In the genomic region with DNA sequence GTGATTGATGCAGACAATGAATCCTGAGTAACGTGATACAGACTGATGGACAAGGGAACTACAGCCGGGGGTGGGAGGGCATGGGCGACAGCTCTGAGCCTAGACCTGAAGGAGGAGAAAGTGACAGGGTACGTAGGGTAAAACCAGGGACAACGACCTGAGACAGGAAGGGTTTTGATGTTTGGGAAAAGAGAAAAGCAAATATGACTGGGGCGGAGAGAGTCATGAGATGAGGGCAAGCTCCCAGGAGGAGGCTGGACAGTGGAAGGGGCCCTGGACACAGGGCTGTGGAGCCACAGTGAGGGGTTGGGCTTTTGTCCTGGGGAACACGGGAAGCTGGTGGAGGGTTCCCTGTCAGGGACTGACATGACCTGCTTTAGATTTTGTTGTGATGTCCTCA, we compare ENCODE assay signal across 1 cellular context.
TF ChIP-seq lines count a peak whose summit lies in the region.

No MANE protein-coding gene starts in this region.

TF ChIP-seq in HepG2, 621 proteins besides CTCF, POLR2A, EP300 and RAD21 (continued from another document):
- TF ChIP-seq, protein P1, sequence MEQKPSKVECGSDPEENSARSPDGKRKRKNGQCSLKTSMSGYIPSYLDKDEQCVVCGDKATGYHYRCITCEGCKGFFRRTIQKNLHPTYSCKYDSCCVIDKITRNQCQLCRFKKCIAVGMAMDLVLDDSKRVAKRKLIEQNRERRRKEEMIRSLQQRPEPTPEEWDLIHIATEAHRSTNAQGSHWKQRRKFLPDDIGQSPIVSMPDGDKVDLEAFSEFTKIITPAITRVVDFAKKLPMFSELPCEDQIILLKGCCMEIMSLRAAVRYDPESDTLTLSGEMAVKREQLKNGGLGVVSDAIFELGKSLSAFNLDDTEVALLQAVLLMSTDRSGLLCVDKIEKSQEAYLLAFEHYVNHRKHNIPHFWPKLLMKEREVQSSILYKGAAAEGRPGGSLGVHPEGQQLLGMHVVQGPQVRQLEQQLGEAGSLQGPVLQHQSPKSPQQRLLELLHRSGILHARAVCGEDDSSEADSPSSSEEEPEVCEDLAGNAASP (CRISPR knock-in tag; IDR thresholded peaks at IDR 0.05; ENCODE audit: borderline replicate concordance) = peak; percentile 84; the same call in 1 of the 2 replicates
- TF ChIP-seq AHDC1 (CRISPR knock-in tag; IDR thresholded peaks at IDR 0.05; ENCODE audit: borderline replicate concordance) (0 out of 2 replicates have a peak, but pooled peaks have one; percentile 18), SALL1 (CRISPR knock-in tag; IDR thresholded peaks at IDR 0.05) (peak; percentile 41; the same call in 1 of the 2 replicates), ZNF326 (CRISPR knock-in tag; IDR thresholded peaks at IDR 0.05; ENCODE audit: borderline replicate concordance) (no peak), HDAC1 (CRISPR knock-in tag; IDR thresholded peaks at IDR 0.05) (0 out of 2 replicates have a peak, but pooled peaks have one; percentile 31), BCL6 (CRISPR knock-in tag; IDR thresholded peaks at IDR 0.05) (peak; percentile 45; the same call in 1 of the 2 replicates), ZMYM4 (CRISPR knock-in tag; IDR thresholded peaks at IDR 0.05) (peak; percentile 33; the same call in 1 of the 2 replicates), SIN3A (IDR thresholded peaks at IDR 0.05; ENCODE audit: borderline replicate concordance, low read depth, low read length) (no peak)
- TF ChIP-seq, protein P2, sequence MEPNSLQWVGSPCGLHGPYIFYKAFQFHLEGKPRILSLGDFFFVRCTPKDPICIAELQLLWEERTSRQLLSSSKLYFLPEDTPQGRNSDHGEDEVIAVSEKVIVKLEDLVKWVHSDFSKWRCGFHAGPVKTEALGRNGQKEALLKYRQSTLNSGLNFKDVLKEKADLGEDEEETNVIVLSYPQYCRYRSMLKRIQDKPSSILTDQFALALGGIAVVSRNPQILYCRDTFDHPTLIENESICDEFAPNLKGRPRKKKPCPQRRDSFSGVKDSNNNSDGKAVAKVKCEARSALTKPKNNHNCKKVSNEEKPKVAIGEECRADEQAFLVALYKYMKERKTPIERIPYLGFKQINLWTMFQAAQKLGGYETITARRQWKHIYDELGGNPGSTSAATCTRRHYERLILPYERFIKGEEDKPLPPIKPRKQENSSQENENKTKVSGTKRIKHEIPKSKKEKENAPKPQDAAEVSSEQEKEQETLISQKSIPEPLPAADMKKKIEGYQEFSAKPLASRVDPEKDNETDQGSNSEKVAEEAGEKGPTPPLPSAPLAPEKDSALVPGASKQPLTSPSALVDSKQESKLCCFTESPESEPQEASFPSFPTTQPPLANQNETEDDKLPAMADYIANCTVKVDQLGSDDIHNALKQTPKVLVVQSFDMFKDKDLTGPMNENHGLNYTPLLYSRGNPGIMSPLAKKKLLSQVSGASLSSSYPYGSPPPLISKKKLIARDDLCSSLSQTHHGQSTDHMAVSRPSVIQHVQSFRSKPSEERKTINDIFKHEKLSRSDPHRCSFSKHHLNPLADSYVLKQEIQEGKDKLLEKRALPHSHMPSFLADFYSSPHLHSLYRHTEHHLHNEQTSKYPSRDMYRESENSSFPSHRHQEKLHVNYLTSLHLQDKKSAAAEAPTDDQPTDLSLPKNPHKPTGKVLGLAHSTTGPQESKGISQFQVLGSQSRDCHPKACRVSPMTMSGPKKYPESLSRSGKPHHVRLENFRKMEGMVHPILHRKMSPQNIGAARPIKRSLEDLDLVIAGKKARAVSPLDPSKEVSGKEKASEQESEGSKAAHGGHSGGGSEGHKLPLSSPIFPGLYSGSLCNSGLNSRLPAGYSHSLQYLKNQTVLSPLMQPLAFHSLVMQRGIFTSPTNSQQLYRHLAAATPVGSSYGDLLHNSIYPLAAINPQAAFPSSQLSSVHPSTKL (CRISPR knock-in tag; IDR thresholded peaks at IDR 0.05) = peak; percentile 46; the same call in 1 of the 2 replicates
- TF ChIP-seq, protein P3, sequence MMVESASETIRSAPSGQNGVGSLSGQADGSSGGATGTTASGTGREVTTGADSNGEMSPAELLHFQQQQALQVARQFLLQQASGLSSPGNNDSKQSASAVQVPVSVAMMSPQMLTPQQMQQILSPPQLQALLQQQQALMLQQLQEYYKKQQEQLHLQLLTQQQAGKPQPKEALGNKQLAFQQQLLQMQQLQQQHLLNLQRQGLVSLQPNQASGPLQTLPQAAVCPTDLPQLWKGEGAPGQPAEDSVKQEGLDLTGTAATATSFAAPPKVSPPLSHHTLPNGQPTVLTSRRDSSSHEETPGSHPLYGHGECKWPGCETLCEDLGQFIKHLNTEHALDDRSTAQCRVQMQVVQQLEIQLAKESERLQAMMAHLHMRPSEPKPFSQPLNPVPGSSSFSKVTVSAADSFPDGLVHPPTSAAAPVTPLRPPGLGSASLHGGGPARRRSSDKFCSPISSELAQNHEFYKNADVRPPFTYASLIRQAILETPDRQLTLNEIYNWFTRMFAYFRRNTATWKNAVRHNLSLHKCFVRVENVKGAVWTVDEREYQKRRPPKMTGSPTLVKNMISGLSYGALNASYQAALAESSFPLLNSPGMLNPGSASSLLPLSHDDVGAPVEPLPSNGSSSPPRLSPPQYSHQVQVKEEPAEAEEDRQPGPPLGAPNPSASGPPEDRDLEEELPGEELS (CRISPR knock-in tag; IDR thresholded peaks at IDR 0.05) = peak; percentile 58
- TF ChIP-seq, protein P4, sequence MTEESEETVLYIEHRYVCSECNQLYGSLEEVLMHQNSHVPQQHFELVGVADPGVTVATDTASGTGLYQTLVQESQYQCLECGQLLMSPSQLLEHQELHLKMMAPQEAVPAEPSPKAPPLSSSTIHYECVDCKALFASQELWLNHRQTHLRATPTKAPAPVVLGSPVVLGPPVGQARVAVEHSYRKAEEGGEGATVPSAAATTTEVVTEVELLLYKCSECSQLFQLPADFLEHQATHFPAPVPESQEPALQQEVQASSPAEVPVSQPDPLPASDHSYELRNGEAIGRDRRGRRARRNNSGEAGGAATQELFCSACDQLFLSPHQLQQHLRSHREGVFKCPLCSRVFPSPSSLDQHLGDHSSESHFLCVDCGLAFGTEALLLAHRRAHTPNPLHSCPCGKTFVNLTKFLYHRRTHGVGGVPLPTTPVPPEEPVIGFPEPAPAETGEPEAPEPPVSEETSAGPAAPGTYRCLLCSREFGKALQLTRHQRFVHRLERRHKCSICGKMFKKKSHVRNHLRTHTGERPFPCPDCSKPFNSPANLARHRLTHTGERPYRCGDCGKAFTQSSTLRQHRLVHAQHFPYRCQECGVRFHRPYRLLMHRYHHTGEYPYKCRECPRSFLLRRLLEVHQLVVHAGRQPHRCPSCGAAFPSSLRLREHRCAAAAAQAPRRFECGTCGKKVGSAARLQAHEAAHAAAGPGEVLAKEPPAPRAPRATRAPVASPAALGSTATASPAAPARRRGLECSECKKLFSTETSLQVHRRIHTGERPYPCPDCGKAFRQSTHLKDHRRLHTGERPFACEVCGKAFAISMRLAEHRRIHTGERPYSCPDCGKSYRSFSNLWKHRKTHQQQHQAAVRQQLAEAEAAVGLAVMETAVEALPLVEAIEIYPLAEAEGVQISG (CRISPR knock-in tag; IDR thresholded peaks at IDR 0.05) = 0 out of 2 replicates have a peak, but pooled peaks have one; percentile 14
TF ChIP-seq in HepG2: peak in this region for 34.
